10 cellular contexts compared by ENCODE assay signal in genomic region chr5:108504974-108505373, GRCh38.
"Had no signal": no experiment of that assay in that cellular context is flagged by ENCODE, and none has a peak within 500 bp of the region (broad histone marks: within the 10 kb centered on the region; RNA-seq: fewer than 3 reads in every experiment).

No MANE protein-coding gene starts in this region.

- H2AFZ ChIP-seq: GM23248 had no signal

- H3K4me1 ChIP-seq: HAP-1 had no signal

- FAIRE-seq: HepG2 had no signal

- ATAC-seq: HCT116, HepG2 had no signal

- H3K27ac ChIP-seq: GM23248, HL-60 had no signal

- H3K36me3 ChIP-seq: HAP-1 had no signal

- H3K9ac ChIP-seq: GM23248 had no signal

- DNase-seq: GM23248, GOT3, H7, HFFc6, Kasumi-1, KG1 had no signal

- H3K4me3 ChIP-seq: GM23248, HAP-1 had no signal
